ENCODE assay signal across 1 cellular context in the genomic region with DNA sequence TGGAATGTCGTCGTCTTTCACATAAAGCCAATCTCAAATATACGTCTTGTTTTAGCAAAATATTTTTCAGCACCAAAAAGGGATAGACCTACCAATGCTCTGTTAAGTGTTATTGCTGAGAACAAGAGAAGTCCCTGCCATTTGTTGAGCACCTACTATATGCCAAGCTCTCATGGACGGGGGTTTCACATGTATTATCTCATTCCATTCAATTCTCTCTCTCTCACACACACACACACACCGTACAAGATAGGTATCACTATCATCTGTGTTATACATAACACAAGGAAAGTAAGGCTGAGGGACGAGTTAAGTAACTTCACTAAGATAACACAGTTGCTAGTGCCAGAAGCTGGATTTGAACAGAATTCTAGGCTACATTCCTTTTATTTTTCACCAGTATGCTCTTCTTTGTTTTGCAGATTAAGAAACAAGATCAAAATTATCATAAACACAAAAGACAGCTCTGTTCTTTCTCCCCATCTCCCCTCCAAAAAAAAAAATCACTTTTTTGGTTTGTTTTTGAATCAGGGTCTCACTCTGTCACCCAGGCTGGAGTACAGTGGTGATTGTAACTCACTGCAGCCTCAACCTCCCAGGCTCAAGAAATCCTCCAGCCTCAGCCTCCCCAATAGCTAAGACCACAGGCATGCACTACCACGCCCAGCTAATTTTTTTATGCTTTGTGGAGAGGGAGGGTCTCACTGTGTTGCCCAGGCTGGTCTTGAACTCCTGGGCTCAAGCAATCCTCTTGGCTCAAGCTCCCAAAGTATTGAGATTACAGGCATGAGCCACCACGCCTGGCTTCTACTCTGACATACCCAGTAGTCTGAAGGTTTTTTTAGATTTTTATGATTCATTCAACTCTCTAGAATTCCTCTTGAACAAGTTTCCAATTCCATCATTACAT.
TF ChIP-seq lines count a peak whose summit lies in the region.

No MANE protein-coding gene starts in this region.

TF ChIP-seq in IMR-90, 13 proteins besides CTCF, POLR2A, EP300 and RAD21 (continued from another document):
- TF ChIP-seq, protein P1, sequence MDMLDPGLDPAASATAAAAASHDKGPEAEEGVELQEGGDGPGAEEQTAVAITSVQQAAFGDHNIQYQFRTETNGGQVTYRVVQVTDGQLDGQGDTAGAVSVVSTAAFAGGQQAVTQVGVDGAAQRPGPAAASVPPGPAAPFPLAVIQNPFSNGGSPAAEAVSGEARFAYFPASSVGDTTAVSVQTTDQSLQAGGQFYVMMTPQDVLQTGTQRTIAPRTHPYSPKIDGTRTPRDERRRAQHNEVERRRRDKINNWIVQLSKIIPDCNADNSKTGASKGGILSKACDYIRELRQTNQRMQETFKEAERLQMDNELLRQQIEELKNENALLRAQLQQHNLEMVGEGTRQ (IDR thresholded peaks at IDR 0.05; ENCODE audit: low read depth, low read length) = no peak
- TF ChIP-seq FOS (IDR thresholded peaks at IDR 0.05; ENCODE audit: low read depth, low read length) (no peak), CEBPB (IDR thresholded peaks at IDR 0.05; ENCODE audit: low read depth, low read length) (no peak), SMC3 (IDR thresholded peaks at IDR 0.05; ENCODE audit: low read depth, low read length) (no peak), BHLHE40 (IDR thresholded peaks at IDR 0.05; ENCODE audit: low read depth, low read length) (no peak), MAZ (IDR thresholded peaks at IDR 0.05; ENCODE audit: borderline replicate concordance, low read depth, low read length) (no peak), NFE2L2 (IDR thresholded peaks at IDR 0.05; ENCODE audit: low read depth, low read length) (no peak), MAFK (IDR thresholded peaks at IDR 0.05; ENCODE audit: low read depth, low read length) (no peak), CHD1 (IDR thresholded peaks at IDR 0.05; ENCODE audit: low read depth, low read length) (no peak)
- TF ChIP-seq, protein P2, sequence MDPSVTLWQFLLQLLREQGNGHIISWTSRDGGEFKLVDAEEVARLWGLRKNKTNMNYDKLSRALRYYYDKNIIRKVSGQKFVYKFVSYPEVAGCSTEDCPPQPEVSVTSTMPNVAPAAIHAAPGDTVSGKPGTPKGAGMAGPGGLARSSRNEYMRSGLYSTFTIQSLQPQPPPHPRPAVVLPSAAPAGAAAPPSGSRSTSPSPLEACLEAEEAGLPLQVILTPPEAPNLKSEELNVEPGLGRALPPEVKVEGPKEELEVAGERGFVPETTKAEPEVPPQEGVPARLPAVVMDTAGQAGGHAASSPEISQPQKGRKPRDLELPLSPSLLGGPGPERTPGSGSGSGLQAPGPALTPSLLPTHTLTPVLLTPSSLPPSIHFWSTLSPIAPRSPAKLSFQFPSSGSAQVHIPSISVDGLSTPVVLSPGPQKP (IDR thresholded peaks at IDR 0.05; ENCODE audit: borderline replicate concordance, low read depth, low read length) = no peak
